Comparison of ENCODE assay signal across 23 cellular contexts in the genomic region with DNA sequence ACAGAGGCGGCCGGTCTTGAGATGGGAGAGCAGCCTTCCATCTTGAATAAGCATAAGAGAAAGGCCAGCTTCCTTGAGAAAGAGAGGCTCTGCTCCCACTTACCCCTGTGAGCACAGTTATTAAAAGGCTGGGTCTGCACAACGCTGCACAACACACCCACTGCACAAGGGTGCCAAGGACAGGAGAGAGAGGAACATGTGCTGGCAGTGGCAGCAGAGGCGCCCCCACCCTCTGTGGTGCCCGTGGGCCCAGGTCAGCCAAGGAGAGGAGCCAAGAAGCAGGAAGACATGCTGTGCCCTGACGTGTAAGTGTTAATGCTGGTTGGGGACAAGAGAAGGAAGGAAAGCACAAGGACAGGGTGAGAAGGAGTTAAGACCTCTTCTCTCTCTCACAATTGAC.
DNase-seq lines count a peak whose midpoint lies in the region; ATAC-seq and TF ChIP-seq lines count a peak whose summit lies in the region.
"Had no signal": no experiment of that assay in that cellular context is flagged by ENCODE, and none has a peak within 500 bp of the region (broad histone marks: within the 10 kb centered on the region; RNA-seq: fewer than 3 reads in every experiment).

No MANE protein-coding gene starts in this region.

- peak overlapping the region; percentile 34 for H3K4me3 ChIP-seq in DOHH2 (ENCODE audit: low read length)
- no peak overlapping the region for H3K4me3 ChIP-seq in coronary artery
- H3K4me3 ChIP-seq: adrenal gland, stomach had no signal

- H3K4me3 Mint-ChIP-seq in memory B cell: no peak overlapping the region
- no peak overlapping the region for H3K4me3 Mint-ChIP-seq in stimulated activated memory B cell treated with anti-CD40 and anti-IgM and Interleukin-4, amounts not matched to agents 10 μg/mL and 1 μg/mL and 100 μg/mL, for 72 hours
- H3K4me3 Mint-ChIP-seq: activated CD8-positive, alpha-beta T cell treated with anti-CD3 and anti-CD28 coated beads for 36 hours had no signal

- peak overlapping the region; percentile 68 for H3K4me2 ChIP-seq in DOHH2 (ENCODE audit: low read length)
- H3K4me2 ChIP-seq: KMS-11 had no signal

- no peaks in the 10 kb centered on the region for H3K9me3 ChIP-seq in DOHH2 (ENCODE audit: control insufficient read depth, insufficient read depth, low read length)
- H3K9me3 ChIP-seq: adrenal gland, stomach had no signal

- ATAC-seq in memory B cell (ENCODE audit: low read depth) (no peak), GM18909 (IDR thresholded peaks at IDR 0.05; ENCODE audit: poor library complexity, unreplicated experiment) (no peak)
- ATAC-seq in stimulated activated memory B cell treated with anti-CD40 and anti-IgM and Interleukin-4, amounts not matched to agents 10 μg/mL and 1 μg/mL and 100 μg/mL, for 72 hours: peak; percentile 19
- ATAC-seq: activated CD8-positive, alpha-beta T cell treated with anti-CD3 and anti-CD28 coated beads for 36 hours; PC-3 had no signal

- no peak for DNase-seq in coronary artery (ENCODE audit: low spot score)
- no peak for DNase-seq in memory B cell (ENCODE audit: low spot score in 2 of 2)
- DNase-seq in D341Med (ENCODE audit: low spot score): no peak
- DNase-seq in DMS79 (lab: John Stamatoyannopoulos, UW): no peak
- no peak for DNase-seq in ureter (ENCODE audit: low spot score)
- DNase-seq: activated CD4-positive, CD25-positive, alpha-beta regulatory T cell treated with anti-CD3 and anti-CD28 coated beads, Interleukin-2, amount 50 U/mL, for 72 hours; activated CD8-positive, alpha-beta T cell treated with anti-CD3 and anti-CD28 coated beads for 36 hours; activated gamma-delta T cell treated with Interleukin-2 at 50 U/mL for 16 hours; activated T-cell treated with anti-CD3 and anti-CD28 coated beads for 4 hours; adrenal gland; DND-41; GOT3; NCI-H187 treated with DMSO at 0.1 percent for 48 hours; NCI-H2227 treated with DMSO at 0.1 percent for 48 hours; PC-3; SHP77 treated with DMSO at 0.1 percent for 48 hours; stimulated activated CD4-positive, alpha-beta T cell treated with anti-CD3 and anti-CD28 coated beads, Interleukin-4, amount 100 ng/mL, for 4 hours; stomach; SW 1271 had no signal

- peaks cover 2% of the 10 kb centered on the region for H3K27me3 Mint-ChIP-seq in memory B cell
- H3K27me3 Mint-ChIP-seq in stimulated activated memory B cell treated with anti-CD40 and anti-IgM and Interleukin-4, amounts not matched to agents 10 μg/mL and 1 μg/mL and 100 μg/mL, for 72 hours: no peaks in the 10 kb centered on the region
- H3K27me3 Mint-ChIP-seq: activated CD8-positive, alpha-beta T cell treated with anti-CD3 and anti-CD28 coated beads for 36 hours had no signal

- H4K20me1 ChIP-seq in DOHH2 (ENCODE audit: control insufficient read depth, insufficient read depth, low read depth, low read length): no peaks in the 10 kb centered on the region

- no peaks in the 10 kb centered on the region for H3K9me2 ChIP-seq in DOHH2 (replicated peaks; ENCODE audit: control insufficient read depth, low read length)

- no peaks in the 10 kb centered on the region for H3F3A ChIP-seq in DOHH2 (ENCODE audit: control insufficient read depth, insufficient read depth)

- H3K27ac ChIP-seq in DOHH2 (ENCODE audit: low read depth, low read length) (peak overlapping the region; percentile 36), coronary artery (peak overlapping the region; percentile 19 to 41)
- H3K27ac ChIP-seq: adrenal gland, KMS-11, stomach had no signal

- 0 out of 2 replicates have a peak, but pooled peaks cover under 1% of the 10 kb centered on the region for H3K27me3 ChIP-seq in DOHH2 (ENCODE audit: control insufficient read depth, low read length)
- H3K27me3 ChIP-seq: adrenal gland, stomach had no signal

- H3K79me2 ChIP-seq in DOHH2 (ENCODE audit: control insufficient read depth, low read length): no peaks in the 10 kb centered on the region

- H3K4me1 ChIP-seq in DOHH2 (ENCODE audit: control insufficient read depth, low read length): peaks cover 17% of the 10 kb centered on the region

- peaks cover 9% of the 10 kb centered on the region for H3K4me1 Mint-ChIP-seq in memory B cell
- peaks cover 12% of the 10 kb centered on the region for H3K4me1 Mint-ChIP-seq in stimulated activated memory B cell treated with anti-CD40 and anti-IgM and Interleukin-4, amounts not matched to agents 10 μg/mL and 1 μg/mL and 100 μg/mL, for 72 hours

- peaks cover 3% of the 10 kb centered on the region for H3K36me3 Mint-ChIP-seq in memory B cell
- H3K36me3 Mint-ChIP-seq in stimulated activated memory B cell treated with anti-CD40 and anti-IgM and Interleukin-4, amounts not matched to agents 10 μg/mL and 1 μg/mL and 100 μg/mL, for 72 hours: peaks cover 6% of the 10 kb centered on the region

- TF ChIP-seq CTCF in DOHH2 (IDR thresholded peaks at IDR 0.05; ENCODE audit: low read depth, low read length, poor library complexity, severe bottlenecking) (no peak), coronary artery (IDR thresholded peaks at IDR 0.05) (no peak)

- no peaks in the 10 kb centered on the region for H3K36me3 ChIP-seq in DOHH2 (ENCODE audit: control insufficient read depth, low read length)
- H3K36me3 ChIP-seq: adrenal gland had no signal

- peak overlapping the region; percentile 1 for H3K27ac Mint-ChIP-seq in memory B cell
- H3K27ac Mint-ChIP-seq in stimulated activated memory B cell treated with anti-CD40 and anti-IgM and Interleukin-4, amounts not matched to agents 10 μg/mL and 1 μg/mL and 100 μg/mL, for 72 hours: peak overlapping the region; percentile 38
- H3K27ac Mint-ChIP-seq: activated CD8-positive, alpha-beta T cell treated with anti-CD3 and anti-CD28 coated beads for 36 hours had no signal

- H3K9me3 Mint-ChIP-seq in memory B cell: peaks cover 5% of the 10 kb centered on the region
- H3K9me3 Mint-ChIP-seq in stimulated activated memory B cell treated with anti-CD40 and anti-IgM and Interleukin-4, amounts not matched to agents 10 μg/mL and 1 μg/mL and 100 μg/mL, for 72 hours: peaks cover 6% of the 10 kb centered on the region
